ENCODE assay signal across 1 cellular context in the genomic region with DNA sequence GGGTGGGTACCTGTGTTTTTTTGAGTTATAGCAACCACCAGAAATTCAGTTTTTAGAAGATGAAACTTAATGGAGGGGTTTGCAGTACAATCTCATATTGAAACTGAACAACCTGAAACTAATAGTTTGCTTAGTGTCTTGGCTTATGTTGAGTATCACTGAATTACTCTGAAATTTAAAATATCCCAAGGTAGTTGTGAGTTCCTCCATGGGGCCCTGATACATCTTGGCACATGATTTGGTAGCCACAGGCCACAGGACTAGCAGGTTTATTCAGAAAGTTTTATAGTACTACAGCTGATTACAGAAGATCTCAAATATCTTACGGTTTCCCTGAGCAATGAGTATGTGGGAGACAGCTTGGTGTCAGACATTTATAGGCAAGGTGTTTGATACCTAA.
TF ChIP-seq lines count a peak whose summit lies in the region.

No MANE protein-coding gene starts in this region.

TF ChIP-seq in HepG2, 621 proteins besides CTCF, POLR2A, EP300 and RAD21:
- TF ChIP-seq ZNF230 (CRISPR knock-in tag; IDR thresholded peaks at IDR 0.05) (no peak), TBP (CRISPR knock-in tag; IDR thresholded peaks at IDR 0.05) (no peak), ZNF546 (CRISPR knock-in tag; conservative IDR thresholded peaks at IDR 0.05) (no peak), TAF15 (IDR thresholded peaks at IDR 0.05; ENCODE audit: low read depth, low read length, poor library complexity, severe bottlenecking) (no peak), POLR2G (IDR thresholded peaks at IDR 0.05; ENCODE audit: low read depth, low read length) (no peak), SALL2 (CRISPR knock-in tag; IDR thresholded peaks at IDR 0.05) (no peak), ELF1 (CRISPR knock-in tag; IDR thresholded peaks at IDR 0.05) (no peak), ZNF260 (CRISPR knock-in tag; IDR thresholded peaks at IDR 0.05; ENCODE audit: borderline replicate concordance, low read depth) (no peak), ZNF563 (CRISPR knock-in tag; IDR thresholded peaks at IDR 0.05) (no peak), RFX5 (IDR thresholded peaks at IDR 0.05; ENCODE audit: low read depth, low read length) (no peak), HNRNPH1 (optimal IDR thresholded peaks at IDR 0.05; ENCODE audit: low read depth, low read length) (no peak), ZNF24 (IDR thresholded peaks at IDR 0.05) (no peak), PLRG1 (conservative IDR thresholded peaks at IDR 0.05) (no peak), ZFP82 (CRISPR knock-in tag; IDR thresholded peaks at IDR 0.05; ENCODE audit: borderline replicate concordance) (no peak), ZNF724P (CRISPR knock-in tag; IDR thresholded peaks at IDR 0.05; ENCODE audit: borderline replicate concordance) (no peak)
- TF ChIP-seq, protein P1, sequence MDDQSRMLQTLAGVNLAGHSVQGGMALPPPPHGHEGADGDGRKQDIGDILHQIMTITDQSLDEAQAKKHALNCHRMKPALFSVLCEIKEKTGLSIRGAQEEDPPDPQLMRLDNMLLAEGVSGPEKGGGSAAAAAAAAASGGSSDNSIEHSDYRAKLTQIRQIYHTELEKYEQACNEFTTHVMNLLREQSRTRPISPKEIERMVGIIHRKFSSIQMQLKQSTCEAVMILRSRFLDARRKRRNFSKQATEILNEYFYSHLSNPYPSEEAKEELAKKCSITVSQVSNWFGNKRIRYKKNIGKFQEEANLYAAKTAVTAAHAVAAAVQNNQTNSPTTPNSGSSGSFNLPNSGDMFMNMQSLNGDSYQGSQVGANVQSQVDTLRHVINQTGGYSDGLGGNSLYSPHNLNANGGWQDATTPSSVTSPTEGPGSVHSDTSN (CRISPR knock-in tag; IDR thresholded peaks at IDR 0.05; ENCODE audit: borderline replicate concordance): no peak
- TF ChIP-seq, protein P2, sequence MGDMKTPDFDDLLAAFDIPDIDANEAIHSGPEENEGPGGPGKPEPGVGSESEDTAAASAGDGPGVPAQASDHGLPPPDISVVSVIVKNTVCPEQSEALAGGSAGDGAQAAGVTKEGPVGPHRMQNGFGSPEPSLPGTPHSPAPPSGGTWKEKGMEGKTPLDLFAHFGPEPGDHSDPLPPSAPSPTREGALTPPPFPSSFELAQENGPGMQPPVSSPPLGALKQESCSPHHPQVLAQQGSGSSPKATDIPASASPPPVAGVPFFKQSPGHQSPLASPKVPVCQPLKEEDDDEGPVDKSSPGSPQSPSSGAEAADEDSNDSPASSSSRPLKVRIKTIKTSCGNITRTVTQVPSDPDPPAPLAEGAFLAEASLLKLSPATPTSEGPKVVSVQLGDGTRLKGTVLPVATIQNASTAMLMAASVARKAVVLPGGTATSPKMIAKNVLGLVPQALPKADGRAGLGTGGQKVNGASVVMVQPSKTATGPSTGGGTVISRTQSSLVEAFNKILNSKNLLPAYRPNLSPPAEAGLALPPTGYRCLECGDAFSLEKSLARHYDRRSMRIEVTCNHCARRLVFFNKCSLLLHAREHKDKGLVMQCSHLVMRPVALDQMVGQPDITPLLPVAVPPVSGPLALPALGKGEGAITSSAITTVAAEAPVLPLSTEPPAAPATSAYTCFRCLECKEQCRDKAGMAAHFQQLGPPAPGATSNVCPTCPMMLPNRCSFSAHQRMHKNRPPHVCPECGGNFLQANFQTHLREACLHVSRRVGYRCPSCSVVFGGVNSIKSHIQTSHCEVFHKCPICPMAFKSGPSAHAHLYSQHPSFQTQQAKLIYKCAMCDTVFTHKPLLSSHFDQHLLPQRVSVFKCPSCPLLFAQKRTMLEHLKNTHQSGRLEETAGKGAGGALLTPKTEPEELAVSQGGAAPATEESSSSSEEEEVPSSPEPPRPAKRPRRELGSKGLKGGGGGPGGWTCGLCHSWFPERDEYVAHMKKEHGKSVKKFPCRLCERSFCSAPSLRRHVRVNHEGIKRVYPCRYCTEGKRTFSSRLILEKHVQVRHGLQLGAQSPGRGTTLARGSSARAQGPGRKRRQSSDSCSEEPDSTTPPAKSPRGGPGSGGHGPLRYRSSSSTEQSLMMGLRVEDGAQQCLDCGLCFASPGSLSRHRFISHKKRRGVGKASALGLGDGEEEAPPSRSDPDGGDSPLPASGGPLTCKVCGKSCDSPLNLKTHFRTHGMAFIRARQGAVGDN (CRISPR knock-in tag; IDR thresholded peaks at IDR 0.05): no peak
